ENCODE assay signal across 13 cellular contexts in the genomic region with DNA sequence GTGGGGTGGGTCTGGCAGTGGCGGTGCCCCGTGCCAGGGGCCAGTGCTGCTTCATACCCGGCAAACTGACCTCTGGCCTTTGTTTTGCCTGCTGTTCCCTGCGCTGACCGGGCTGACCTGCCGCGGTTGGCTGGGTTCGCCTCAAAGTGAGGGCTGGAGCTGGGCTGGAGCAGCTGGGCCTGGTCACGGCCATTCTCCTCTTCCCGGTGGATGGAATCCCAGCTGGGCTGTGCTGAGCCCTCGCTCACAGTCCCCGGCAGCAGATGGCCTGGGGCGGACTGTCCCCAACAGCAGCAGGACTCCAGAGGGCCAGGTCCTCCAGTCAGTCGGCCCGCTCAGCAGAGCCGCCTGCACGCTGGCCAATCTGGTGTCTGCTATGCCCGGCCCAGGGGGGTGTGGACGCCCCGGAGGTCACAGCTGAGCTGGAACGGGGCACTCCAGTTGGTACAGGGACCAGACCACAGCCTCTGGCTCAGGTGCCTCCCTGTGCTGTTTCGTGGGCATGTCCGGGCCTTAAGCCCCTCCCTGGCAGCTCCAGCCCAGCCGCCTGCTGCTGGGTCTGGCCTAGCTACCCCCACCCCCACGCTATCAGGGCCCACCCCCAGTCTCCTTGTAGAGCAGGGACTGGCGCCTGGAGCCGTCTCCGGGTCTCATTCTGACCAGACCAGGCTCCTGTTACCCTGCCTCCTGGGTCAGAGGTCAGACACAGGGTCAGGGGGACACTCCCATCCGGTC. TPM values are rescaled to one million over a fixed set of nuclear protein-coding genes. Genes with fewer than 3 reads are reported as not detected.
DNase-seq lines count a peak whose midpoint lies in the region; ATAC-seq, FAIRE-seq and TF ChIP-seq lines count a peak whose summit lies in the region.
"Had no signal": no experiment of that assay in that cellular context is flagged by ENCODE, and none has a peak within 500 bp of the region (broad histone marks: within the 10 kb centered on the region; RNA-seq: fewer than 3 reads in every experiment).

No MANE protein-coding gene starts in this region.

- H3K27ac Mint-ChIP-seq in activated T-cell treated with anti-CD3 and anti-CD28 coated beads, Interleukin-2, amount 50 U/mL, for 24 hours = peak overlapping the region; percentile 33
- H3K27ac Mint-ChIP-seq: activated CD4-positive, alpha-beta T cell treated with anti-CD3 and anti-CD28 coated beads, Interleukin-2, amount 10 ng/mL, durations not matched to agents 24 days and 14 days; activated naive CD8-positive, alpha-beta T cell; immature natural killer cell had no signal

- H3K27me3 ChIP-seq in HepG2 (ENCODE audit: control insufficient read depth in 1 of 2, insufficient read depth in 2 of 2, low read length in 2 of 2) (no peaks in the 10 kb centered on the region), aorta (ENCODE audit: control insufficient read depth in 1 of 2, insufficient read depth in 2 of 2, low read length in 1 of 2) (no peaks in the 10 kb centered on the region)

- no peak for TF ChIP-seq POLR2A in HepG2 (IDR thresholded peaks at IDR 0.05; ENCODE audit: insufficient read depth in 1 of 2, low read depth in 2 of 2, low read length in 2 of 2)

- no peak for TF ChIP-seq RAD21 in HepG2 (CRISPR knock-in tag; IDR thresholded peaks at IDR 0.05)

- no peaks in the 10 kb centered on the region for H3K27me3 Mint-ChIP-seq in activated T-cell treated with anti-CD3 and anti-CD28 coated beads, Interleukin-2, amount 50 U/mL, for 24 hours
- H3K27me3 Mint-ChIP-seq: activated CD4-positive, alpha-beta T cell treated with anti-CD3 and anti-CD28 coated beads, Interleukin-2, amount 10 ng/mL, durations not matched to agents 24 days and 14 days; activated naive CD8-positive, alpha-beta T cell had no signal

- H3K4me2 ChIP-seq in HepG2 (ENCODE audit: low read depth, low read length) = peak overlapping the region; percentile 95

- H3K4me1 ChIP-seq in HepG2 (ENCODE audit: insufficient read depth, low read length) = peaks cover 21% of the 10 kb centered on the region
- H3K4me1 ChIP-seq in aorta (ENCODE audit: control insufficient read depth in 1 of 2, insufficient read depth in 2 of 2, low read length in 2 of 2) = no peaks in the 10 kb centered on the region

- H3K9me3 Mint-ChIP-seq in activated T-cell treated with anti-CD3 and anti-CD28 coated beads, Interleukin-2, amount 50 U/mL, for 24 hours = no peaks in the 10 kb centered on the region
- H3K9me3 Mint-ChIP-seq: activated CD4-positive, alpha-beta T cell treated with anti-CD3 and anti-CD28 coated beads, Interleukin-2, amount 10 ng/mL, durations not matched to agents 24 days and 14 days; immature natural killer cell had no signal

- H4K20me1 ChIP-seq in HepG2 (ENCODE audit: insufficient read depth, low read length) = no peaks in the 10 kb centered on the region

- ATAC-seq in HepG2 (peak; percentile 61), aorta (ENCODE audit: low FRiP score) (peak; percentile 8), HG02884 (IDR thresholded peaks at IDR 0.05; ENCODE audit: unreplicated experiment) (no peak)

- H3K9me3 ChIP-seq in HepG2 (ENCODE audit: low read length) (no peaks in the 10 kb centered on the region), aorta (ENCODE audit: control insufficient read depth, low read length) (no peaks in the 10 kb centered on the region)

- H3K9ac ChIP-seq in HepG2 (ENCODE audit: insufficient read depth, low read depth, low read length) = peak overlapping the region; percentile 67

- POLR2A ChIA-PET in HepG2 (lab: Yijun Ruan, JAX) = interaction anchor here (1.0 to 1.5 kb wide), 2 partner anchors 18 to 42 kb away, joined by 3 to 5 read pairs; no protein-coding TSS in a partner anchor

- no peak overlapping the region for H2AFZ ChIP-seq in HepG2 (ENCODE audit: low read length)

- CTCF ChIA-PET in HepG2 (lab: Yijun Ruan, JAX; ENCODE audit: low intra/inter-chr PET ratio, low total read pairs) = no interaction called here

- in situ Hi-C loops in HepG2 (cut with HindIII; ENCODE audit: extremely low pct_ligation_motif_present, low pct_unique_long_range_greater_than_20kb) = no loop called here

- H3K4me1 Mint-ChIP-seq in activated T-cell treated with anti-CD3 and anti-CD28 coated beads, Interleukin-2, amount 50 U/mL, for 24 hours (ENCODE audit: low read depth) = peaks cover 2% of the 10 kb centered on the region
- H3K4me1 Mint-ChIP-seq: activated CD4-positive, alpha-beta T cell treated with anti-CD3 and anti-CD28 coated beads, Interleukin-2, amount 10 ng/mL, durations not matched to agents 24 days and 14 days; immature natural killer cell had no signal

- 18% methylated on average over 10 of the region's 29 CpGs for WGBS in HepG2 (ENCODE audit: low lambda C conversion rate)
- WGBS in aorta, 2 donors = 67 to 69% methylated on average over 29 of the region's 29 CpGs

- H3K4me3 Mint-ChIP-seq in activated T-cell treated with anti-CD3 and anti-CD28 coated beads, Interleukin-2, amount 50 U/mL, for 24 hours = no peak overlapping the region
- H3K4me3 Mint-ChIP-seq: activated CD4-positive, alpha-beta T cell treated with anti-CD3 and anti-CD28 coated beads, Interleukin-2, amount 10 ng/mL, durations not matched to agents 24 days and 14 days; activated naive CD8-positive, alpha-beta T cell; immature natural killer cell had no signal

- peak overlapping the region; percentile 58 to 74 (median 63) for H3K4me3 ChIP-seq in HepG2 (replicated peaks in 1 of 3; ENCODE audit: insufficient read depth in 1 of 3, low read depth in 2 of 3, low read length in 3 of 3)
- no peak overlapping the region for H3K4me3 ChIP-seq in aorta (ENCODE audit: low read length in 2 of 2)

- FAIRE-seq in HepG2 (lab: Jason Lieb, UNC) = peak; percentile 56
- FAIRE-seq: A204.1, endometrium had no signal

- intact Hi-C loops in HepG2 (cut with micrococcal nuclease; ENCODE audit: unreplicated experiment) (no loop called here), aorta (cut with DNase I) (no loop called here)

- TF ChIP-seq EP300 in HepG2 (IDR thresholded peaks at IDR 0.05; ENCODE audit: low read depth in 2 of 2, low read length in 2 of 2) (no peak), HepG2 (CRISPR knock-in tag; IDR thresholded peaks at IDR 0.05; ENCODE audit: borderline replicate concordance) (no peak)

- no peaks in the 10 kb centered on the region for H3K79me2 ChIP-seq in HepG2 (ENCODE audit: insufficient read depth, low read length)

- H3K36me3 ChIP-seq in HepG2 (replicated peaks in 1 of 2; ENCODE audit: control insufficient read depth in 1 of 2, insufficient read depth in 2 of 2, low read length in 2 of 2) (peaks cover 4% of the 10 kb centered on the region in 2 experiments; a peak in 2 of 5 replicates), aorta (ENCODE audit: control insufficient read depth in 1 of 2, insufficient read depth in 2 of 2, low read length in 1 of 2) (peaks cover 0 to 2% of the 10 kb centered on the region in 2 donors)

- no peak for DNase-seq in activated T-cell treated with anti-CD3 and anti-CD28 coated beads, Interleukin-2, amount 50 U/mL, for 24 hours
- no peak for DNase-seq in activated T-cell treated with anti-CD3 and anti-CD28 coated beads, Interleukin-2, amount 50 U/mL, for 1 hour
- DNase-seq in HepG2 (ENCODE audit: low spot score) = peak; percentile 44
- peak in 1 of 2 donors; percentile 45 for DNase-seq in aorta
- DNase-seq in AG08396 (ENCODE audit: low spot score) = no peak
- DNase-seq: immature natural killer cell, NCI-H1417 treated with DMSO at 0.1 percent for 48 hours, RPMI8226 had no signal

- H3K27ac ChIP-seq in HepG2 (ENCODE audit: extremely low read length, insufficient read depth, low read length) (peak overlapping the region; percentile 71), aorta (ENCODE audit: low read depth in 1 of 2, low read length in 2 of 2) (no peak overlapping the region)

- peaks cover 34% of the 10 kb centered on the region for H3K36me3 Mint-ChIP-seq in activated T-cell treated with anti-CD3 and anti-CD28 coated beads, Interleukin-2, amount 50 U/mL, for 24 hours (ENCODE audit: low read depth)
- H3K36me3 Mint-ChIP-seq: activated naive CD8-positive, alpha-beta T cell had no signal

- no TSS peak for BruUV-seq in HepG2 (replicated peaks; lab: Mats Ljungman, UMichigan)

- no peak for TF ChIP-seq CTCF in HepG2 (CRISPR knock-in tag; IDR thresholded peaks at IDR 0.05)

RNA-seq across cellular contexts. Expression of a gene that starts 1.3 kb away (rescaled TPM):
- total RNA-seq in HepG2 (2016; rRNA removed; fragmentation: Illumina TruSeq; extraction: Trizol) (2.4 and 4.9 TPM in 2 replicates), aorta (1 to 10 TPM in 1 of 2 donors, under 1 TPM in 1; 0.33 to 1.0 TPM)
- total RNA-seq in HepG2 (2016; cell fraction: cytosol; rRNA removed; fragmentation: Illumina TruSeq; extraction: Trizol; ENCODE audit: low read depth) = 0.61 and 0.88 TPM in 2 replicates
- 2.1 and 4.8 TPM in 2 replicates for total RNA-seq in HepG2 (2016; cell fraction: insoluble cytoplasmic fraction; rRNA removed; fragmentation: Illumina TruSeq; extraction: Trizol)
- total RNA-seq in HepG2 (2016; cell fraction: membrane; rRNA removed; fragmentation: Illumina TruSeq; extraction: Trizol) = 1.1 and 1.8 TPM in 2 replicates
- 3.0 and 3.4 TPM in 2 replicates for total RNA-seq in HepG2 (2016; cell fraction: nucleus; rRNA removed; fragmentation: Illumina TruSeq; extraction: Trizol)
- polyA plus RNA-seq in HepG2 (2011; rRNA removed) (1.7 and 2.9 TPM in 2 replicates), aorta (1 to 10 TPM in 1 of 2 donors, under 1 TPM in 1; 0.63 to 2.2 TPM)
- polyA plus RNA-seq in HepG2 (2011; cell fraction: cytosol; rRNA removed) = 2.6 and 4.2 TPM in 2 replicates
- polyA plus RNA-seq in HepG2 (2011; cell fraction: nucleus; rRNA removed) = 4.0 and 4.2 TPM in 2 replicates
- polyA plus RNA-seq in HepG2 (2012) = 1.7 and 2.2 TPM in 2 replicates
- 0.58 and 0.66 TPM in 2 replicates for polyA plus RNA-seq in HepG2 (2016; cell fraction: cytosol; fragmentation: Illumina TruSeq; extraction: Trizol; ENCODE audit: low read depth)
- 2.6 and 2.7 TPM in 2 replicates for polyA plus RNA-seq in HepG2 (2016; cell fraction: insoluble cytoplasmic fraction; fragmentation: Illumina TruSeq; extraction: Trizol; ENCODE audit: low read depth)
- 0.93 and 1.1 TPM in 2 replicates for polyA plus RNA-seq in HepG2 (2016; cell fraction: membrane; fragmentation: Illumina TruSeq; extraction: Trizol; ENCODE audit: low read depth)
- 5.9 and 6.7 TPM in 2 replicates for polyA plus RNA-seq in HepG2 (2016; cell fraction: nucleus; fragmentation: Illumina TruSeq; extraction: Trizol; ENCODE audit: insufficient read depth, low read depth)
- 3.9 and 5.4 TPM in 2 replicates for polyA minus RNA-seq in HepG2 (2011; rRNA and poly(A)+ RNA removed; ENCODE audit: low replicate concordance)
- polyA minus RNA-seq in HepG2 (2011; cell fraction: cytosol; rRNA and poly(A)+ RNA removed) = 3.1 and 4.6 TPM in 2 replicates
- polyA minus RNA-seq in HepG2 (2011; cell fraction: nucleus; rRNA and poly(A)+ RNA removed) = 1.0 and 1.7 TPM in 2 replicates

RNA-seq across cellular contexts. Expression of a gene that starts 6.6 kb away (rescaled TPM):
- total RNA-seq in HepG2 (2016; rRNA removed; fragmentation: Illumina TruSeq; extraction: Trizol) (70.1 and 75.1 TPM in 2 replicates), aorta (10 to 100 TPM; 45.2 to 64.8 TPM)
- total RNA-seq in HepG2 (2016; cell fraction: cytosol; rRNA removed; fragmentation: Illumina TruSeq; extraction: Trizol; ENCODE audit: low read depth) = 106 and 145 TPM in 2 replicates
- 72.6 and 72.8 TPM in 2 replicates for total RNA-seq in HepG2 (2016; cell fraction: insoluble cytoplasmic fraction; rRNA removed; fragmentation: Illumina TruSeq; extraction: Trizol)
- 85.6 and 121 TPM in 2 replicates for total RNA-seq in HepG2 (2016; cell fraction: membrane; rRNA removed; fragmentation: Illumina TruSeq; extraction: Trizol)
- total RNA-seq in HepG2 (2016; cell fraction: nucleus; rRNA removed; fragmentation: Illumina TruSeq; extraction: Trizol) = 25.9 and 26.1 TPM in 2 replicates
- polyA plus RNA-seq in HepG2 (2011; rRNA removed) (65.5 and 65.8 TPM in 2 replicates), aorta (100 to 1,000 TPM in 1 of 2 donors, 10 to 100 TPM in 1; 86.0 to 158 TPM)
- 61.3 and 112 TPM in 2 replicates for polyA plus RNA-seq in HepG2 (2011; cell fraction: cytosol; rRNA removed)
- 121 and 152 TPM in 2 replicates for polyA plus RNA-seq in HepG2 (2011; cell fraction: nucleus; rRNA removed)
- 40.7 and 43.0 TPM in 2 replicates for polyA plus RNA-seq in HepG2 (2012)
- polyA plus RNA-seq in HepG2 (2016; cell fraction: cytosol; fragmentation: Illumina TruSeq; extraction: Trizol; ENCODE audit: low read depth) = 158 and 183 TPM in 2 replicates
- polyA plus RNA-seq in HepG2 (2016; cell fraction: insoluble cytoplasmic fraction; fragmentation: Illumina TruSeq; extraction: Trizol; ENCODE audit: low read depth) = 91.6 and 101 TPM in 2 replicates
- 118 and 119 TPM in 2 replicates for polyA plus RNA-seq in HepG2 (2016; cell fraction: membrane; fragmentation: Illumina TruSeq; extraction: Trizol; ENCODE audit: low read depth)
- polyA plus RNA-seq in HepG2 (2016; cell fraction: nucleus; fragmentation: Illumina TruSeq; extraction: Trizol; ENCODE audit: insufficient read depth, low read depth) = 66.7 and 70.0 TPM in 2 replicates
- polyA minus RNA-seq in HepG2 (2011; rRNA and poly(A)+ RNA removed; ENCODE audit: low replicate concordance) = 66.6 and 95.2 TPM in 2 replicates
- 30.0 and 37.0 TPM in 2 replicates for polyA minus RNA-seq in HepG2 (2011; cell fraction: cytosol; rRNA and poly(A)+ RNA removed)
- 15.3 and 23.3 TPM in 2 replicates for polyA minus RNA-seq in HepG2 (2011; cell fraction: nucleus; rRNA and poly(A)+ RNA removed)

RNA-seq across cellular contexts. Expression of a gene that starts 12.2 kb away (rescaled TPM):
- total RNA-seq in HepG2 (2016; rRNA removed; fragmentation: Illumina TruSeq; extraction: Trizol) (54.6 and 76.7 TPM in 2 replicates), aorta (10 to 100 TPM; 10.4 to 14.7 TPM)
- 213 and 245 TPM in 2 replicates for total RNA-seq in HepG2 (2016; cell fraction: cytosol; rRNA removed; fragmentation: Illumina TruSeq; extraction: Trizol; ENCODE audit: low read depth)
- 53.9 and 78.9 TPM in 2 replicates for total RNA-seq in HepG2 (2016; cell fraction: insoluble cytoplasmic fraction; rRNA removed; fragmentation: Illumina TruSeq; extraction: Trizol)
- 142 and 185 TPM in 2 replicates for total RNA-seq in HepG2 (2016; cell fraction: membrane; rRNA removed; fragmentation: Illumina TruSeq; extraction: Trizol)
- total RNA-seq in HepG2 (2016; cell fraction: nucleus; rRNA removed; fragmentation: Illumina TruSeq; extraction: Trizol) = 43.6 and 55.4 TPM in 2 replicates
- polyA plus RNA-seq in HepG2 (2011; rRNA removed) (39.6 and 50.7 TPM in 2 replicates), aorta (10 to 100 TPM; 22.9 to 28.9 TPM)
- polyA plus RNA-seq in HepG2 (2011; cell fraction: cytosol; rRNA removed) = 28.2 and 61.1 TPM in 2 replicates
- 96.2 and 105 TPM in 2 replicates for polyA plus RNA-seq in HepG2 (2011; cell fraction: nucleus; rRNA removed)
- 16.1 and 33.3 TPM in 2 replicates for polyA plus RNA-seq in HepG2 (2012)
- 190 and 204 TPM in 2 replicates for polyA plus RNA-seq in HepG2 (2016; cell fraction: cytosol; fragmentation: Illumina TruSeq; extraction: Trizol; ENCODE audit: low read depth)
- 37.1 and 43.7 TPM in 2 replicates for polyA plus RNA-seq in HepG2 (2016; cell fraction: insoluble cytoplasmic fraction; fragmentation: Illumina TruSeq; extraction: Trizol; ENCODE audit: low read depth)
- 110 and 119 TPM in 2 replicates for polyA plus RNA-seq in HepG2 (2016; cell fraction: membrane; fragmentation: Illumina TruSeq; extraction: Trizol; ENCODE audit: low read depth)
- polyA plus RNA-seq in HepG2 (2016; cell fraction: nucleus; fragmentation: Illumina TruSeq; extraction: Trizol; ENCODE audit: insufficient read depth, low read depth) = 85.1 and 93.5 TPM in 2 replicates
- 21.1 and 22.3 TPM in 2 replicates for polyA minus RNA-seq in HepG2 (2011; rRNA and poly(A)+ RNA removed; ENCODE audit: low replicate concordance)
- 13.8 and 16.0 TPM in 2 replicates for polyA minus RNA-seq in HepG2 (2011; cell fraction: cytosol; rRNA and poly(A)+ RNA removed)
- 14.9 and 18.2 TPM in 2 replicates for polyA minus RNA-seq in HepG2 (2011; cell fraction: nucleus; rRNA and poly(A)+ RNA removed)

RNA-seq across cellular contexts. Expression of a gene that starts 19.7 kb away (rescaled TPM):
- 10.2 and 28.9 TPM in 2 replicates for total RNA-seq in HepG2 (2016; rRNA removed; fragmentation: Illumina TruSeq; extraction: Trizol)
- 8.3 and 8.4 TPM in 2 replicates for total RNA-seq in HepG2 (2016; cell fraction: cytosol; rRNA removed; fragmentation: Illumina TruSeq; extraction: Trizol; ENCODE audit: low read depth)
- total RNA-seq in HepG2 (2016; cell fraction: insoluble cytoplasmic fraction; rRNA removed; fragmentation: Illumina TruSeq; extraction: Trizol) = 10.2 and 31.3 TPM in 2 replicates
- 9.7 and 10.7 TPM in 2 replicates for total RNA-seq in HepG2 (2016; cell fraction: membrane; rRNA removed; fragmentation: Illumina TruSeq; extraction: Trizol)
- 40.6 and 49.4 TPM in 2 replicates for total RNA-seq in HepG2 (2016; cell fraction: nucleus; rRNA removed; fragmentation: Illumina TruSeq; extraction: Trizol)
- polyA plus RNA-seq in HepG2 (2011; rRNA removed) = 11.1 and 14.9 TPM in 2 replicates
- 3.4 and 7.3 TPM in 2 replicates for polyA plus RNA-seq in HepG2 (2011; cell fraction: cytosol; rRNA removed)
- polyA plus RNA-seq in HepG2 (2011; cell fraction: nucleus; rRNA removed) = 165 and 272 TPM in 2 replicates
- 8.4 and 11.0 TPM in 2 replicates for polyA plus RNA-seq in HepG2 (2012)
- polyA plus RNA-seq in HepG2 (2016; cell fraction: cytosol; fragmentation: Illumina TruSeq; extraction: Trizol; ENCODE audit: low read depth) = 2.6 and 2.7 TPM in 2 replicates
- 9.7 and 12.6 TPM in 2 replicates for polyA plus RNA-seq in HepG2 (2016; cell fraction: insoluble cytoplasmic fraction; fragmentation: Illumina TruSeq; extraction: Trizol; ENCODE audit: low read depth)
- 5.3 TPM in 2 replicates for polyA plus RNA-seq in HepG2 (2016; cell fraction: membrane; fragmentation: Illumina TruSeq; extraction: Trizol; ENCODE audit: low read depth)
- 127 and 129 TPM in 2 replicates for polyA plus RNA-seq in HepG2 (2016; cell fraction: nucleus; fragmentation: Illumina TruSeq; extraction: Trizol; ENCODE audit: insufficient read depth, low read depth)
- polyA minus RNA-seq in HepG2 (2011; rRNA and poly(A)+ RNA removed; ENCODE audit: low replicate concordance) = 12.2 and 29.3 TPM in 2 replicates
- polyA minus RNA-seq in HepG2 (2011; cell fraction: cytosol; rRNA and poly(A)+ RNA removed) = 3.2 and 14.2 TPM in 2 replicates
- 15.8 and 22.4 TPM in 2 replicates for polyA minus RNA-seq in HepG2 (2011; cell fraction: nucleus; rRNA and poly(A)+ RNA removed)
- total RNA-seq in aorta = 10 to 100 TPM; 21.0 to 25.8 TPM
- 10 to 100 TPM in 1 of 2 donors, 1 to 10 TPM in 1; 7.5 to 60.9 TPM for polyA plus RNA-seq in aorta

RNA-seq across cellular contexts. Expression of a gene that starts 38.5 kb away (rescaled TPM):
- total RNA-seq in HepG2 (2016; rRNA removed; fragmentation: Illumina TruSeq; extraction: Trizol) (34.1 and 63.6 TPM in 2 replicates), aorta (10 to 100 TPM; 79.3 to 93.8 TPM)
- 17.1 and 18.2 TPM in 2 replicates for total RNA-seq in HepG2 (2016; cell fraction: cytosol; rRNA removed; fragmentation: Illumina TruSeq; extraction: Trizol; ENCODE audit: low read depth)
- total RNA-seq in HepG2 (2016; cell fraction: insoluble cytoplasmic fraction; rRNA removed; fragmentation: Illumina TruSeq; extraction: Trizol) = 29.4 and 68.9 TPM in 2 replicates
- 23.2 and 28.4 TPM in 2 replicates for total RNA-seq in HepG2 (2016; cell fraction: membrane; rRNA removed; fragmentation: Illumina TruSeq; extraction: Trizol)
- total RNA-seq in HepG2 (2016; cell fraction: nucleus; rRNA removed; fragmentation: Illumina TruSeq; extraction: Trizol) = 78.3 and 79.1 TPM in 2 replicates
- polyA plus RNA-seq in HepG2 (2011; rRNA removed) (76.9 and 104 TPM in 2 replicates), aorta (100 to 1,000 TPM in 1 of 2 donors, 10 to 100 TPM in 1; 27.4 to 356 TPM)
- polyA plus RNA-seq in HepG2 (2011; cell fraction: cytosol; rRNA removed) = 24.1 and 52.3 TPM in 2 replicates
- 959 and 1,318 TPM in 2 replicates for polyA plus RNA-seq in HepG2 (2011; cell fraction: nucleus; rRNA removed)
- polyA plus RNA-seq in HepG2 (2012) = 36.6 and 59.1 TPM in 2 replicates
- polyA plus RNA-seq in HepG2 (2016; cell fraction: cytosol; fragmentation: Illumina TruSeq; extraction: Trizol; ENCODE audit: low read depth) = 14.1 and 16.7 TPM in 2 replicates
- polyA plus RNA-seq in HepG2 (2016; cell fraction: insoluble cytoplasmic fraction; fragmentation: Illumina TruSeq; extraction: Trizol; ENCODE audit: low read depth) = 34.3 and 41.8 TPM in 2 replicates
- polyA plus RNA-seq in HepG2 (2016; cell fraction: membrane; fragmentation: Illumina TruSeq; extraction: Trizol; ENCODE audit: low read depth) = 19.1 and 22.6 TPM in 2 replicates
- polyA plus RNA-seq in HepG2 (2016; cell fraction: nucleus; fragmentation: Illumina TruSeq; extraction: Trizol; ENCODE audit: insufficient read depth, low read depth) = 215 and 253 TPM in 2 replicates
- polyA minus RNA-seq in HepG2 (2011; rRNA and poly(A)+ RNA removed; ENCODE audit: low replicate concordance) = 36.6 and 76.1 TPM in 2 replicates
- 23.0 and 32.0 TPM in 2 replicates for polyA minus RNA-seq in HepG2 (2011; cell fraction: cytosol; rRNA and poly(A)+ RNA removed)
- 71.6 and 76.3 TPM in 2 replicates for polyA minus RNA-seq in HepG2 (2011; cell fraction: nucleus; rRNA and poly(A)+ RNA removed)

Comparison
In these comparisons a context has a peak if more than half of its experiments do, and no peak if none do; other contexts are left out.
1. H3K4me3 ChIP-seq: peak in HepG2 (3 of 3); none in aorta (0 of 2).